ENCODE assay signal across 8 cellular contexts in the genomic region with DNA sequence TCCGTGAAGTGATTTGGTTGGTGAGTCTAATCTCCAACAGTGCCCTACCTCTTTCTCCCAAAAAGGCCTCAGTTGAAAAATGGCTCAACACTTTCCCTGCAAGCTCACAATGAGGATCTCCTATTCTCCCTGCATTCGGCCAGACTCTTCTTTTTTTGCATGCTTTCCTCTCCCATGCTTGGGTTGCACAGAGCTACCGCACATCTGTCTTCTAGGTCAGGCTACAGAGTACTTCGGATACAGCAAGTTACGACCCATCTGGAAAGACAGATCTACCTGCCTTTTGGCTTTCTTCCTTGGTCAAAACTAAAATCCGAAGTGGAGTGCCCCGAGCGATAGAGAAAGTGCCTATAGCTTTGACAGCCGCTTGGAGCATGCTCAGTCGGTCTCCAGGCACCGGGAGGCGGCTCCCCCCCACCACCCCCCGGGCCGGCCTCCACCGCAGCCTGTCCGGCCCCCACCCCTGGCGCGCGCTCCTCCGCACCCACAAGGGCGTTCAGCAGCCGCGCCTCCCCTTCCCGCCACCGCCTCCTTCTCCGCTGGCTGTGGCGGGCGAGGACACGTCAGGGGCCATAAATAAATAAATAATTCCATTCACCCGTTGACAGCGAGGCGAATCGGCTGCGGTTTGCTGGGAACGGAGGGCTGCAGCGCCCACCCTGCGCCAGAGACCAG. TPM values are rescaled to one million over a fixed set of nuclear protein-coding genes. Genes with fewer than 3 reads are reported as not detected.
DNase-seq lines count a peak whose midpoint lies in the region; ATAC-seq and TF ChIP-seq lines count a peak whose summit lies in the region.

A gene with protein sequence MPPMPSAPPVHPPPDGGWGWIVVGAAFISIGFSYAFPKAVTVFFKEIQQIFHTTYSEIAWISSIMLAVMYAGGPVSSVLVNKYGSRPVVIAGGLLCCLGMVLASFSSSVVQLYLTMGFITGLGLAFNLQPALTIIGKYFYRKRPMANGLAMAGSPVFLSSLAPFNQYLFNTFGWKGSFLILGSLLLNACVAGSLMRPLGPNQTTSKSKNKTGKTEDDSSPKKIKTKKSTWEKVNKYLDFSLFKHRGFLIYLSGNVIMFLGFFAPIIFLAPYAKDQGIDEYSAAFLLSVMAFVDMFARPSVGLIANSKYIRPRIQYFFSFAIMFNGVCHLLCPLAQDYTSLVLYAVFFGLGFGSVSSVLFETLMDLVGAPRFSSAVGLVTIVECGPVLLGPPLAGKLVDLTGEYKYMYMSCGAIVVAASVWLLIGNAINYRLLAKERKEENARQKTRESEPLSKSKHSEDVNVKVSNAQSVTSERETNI (plus strand): TSS at position 473 of the 675 bp plus-strand sequence. CDS start 108,773 bp downstream, outside the sequence.

- H3K36me3 ChIP-seq in endodermal cell (ENCODE audit: control insufficient read depth, insufficient read depth, low read length): no peaks in the 10 kb centered on the region

- H3K9me3 Mint-ChIP-seq in CD4-positive, alpha-beta T cell: no peaks in the 10 kb centered on the region
- H3K9me3 Mint-ChIP-seq in activated CD8-positive, alpha-beta memory T cell treated with anti-CD3 and anti-CD28 coated beads, Interleukin-2, amount 10 ng/mL, durations not matched to agents 7 days and 5 days (ENCODE audit: low read depth): no peaks in the 10 kb centered on the region
- no peaks in the 10 kb centered on the region for H3K9me3 Mint-ChIP-seq in endodermal cell

- no peaks in the 10 kb centered on the region for H3K4me1 ChIP-seq in endodermal cell (ENCODE audit: control insufficient read depth, insufficient read depth, low read length)

- 1 to 2% methylated on average over 12 to 32 of the region's 37 CpGs for WGBS in endodermal cell (ENCODE audit: insufficient coverage in 1 of 2, insufficient read length in 1 of 2), 2 experiments

- peak; percentile 37 for ATAC-seq in CD4-positive, alpha-beta T cell (ENCODE audit: poor library complexity)
- peak; percentile 56 for ATAC-seq in activated CD8-positive, alpha-beta memory T cell treated with anti-CD3 and anti-CD28 coated beads, Interleukin-2, amount 10 ng/mL, durations not matched to agents 7 days and 5 days

- H3K4me3 ChIP-seq in endodermal cell (ENCODE audit: low read length): peak within 1 kb of the TSS; percentile 90

- CTCF ChIA-PET in CD4-positive, alpha-beta T cell (lab: Charles Lee): no interaction called here
- CTCF ChIA-PET in activated CD8-positive, alpha-beta memory T cell treated with anti-CD3 and anti-CD28 coated beads, Interleukin-2, amount 10 ng/mL, durations not matched to agents 7 days and 5 days (lab: Charles Lee): interaction anchor here (1.1 kb wide), 1 partner anchor 14 kb away, joined by 5 read pairs; no protein-coding TSS in a partner anchor

- peaks cover 38% of the 10 kb centered on the region for H3K36me3 Mint-ChIP-seq in CD4-positive, alpha-beta T cell (ENCODE audit: low read depth)
- peaks cover 9% of the 10 kb centered on the region for H3K36me3 Mint-ChIP-seq in activated CD8-positive, alpha-beta memory T cell treated with anti-CD3 and anti-CD28 coated beads, Interleukin-2, amount 10 ng/mL, durations not matched to agents 7 days and 5 days
- H3K36me3 Mint-ChIP-seq in endodermal cell (ENCODE audit: low read depth): no peaks in the 10 kb centered on the region

- peak within 1 kb of the TSS; percentile 99 for H3K27ac Mint-ChIP-seq in CD4-positive, alpha-beta T cell
- H3K27ac Mint-ChIP-seq in activated CD8-positive, alpha-beta memory T cell treated with anti-CD3 and anti-CD28 coated beads, Interleukin-2, amount 10 ng/mL, durations not matched to agents 7 days and 5 days: peak within 1 kb of the TSS; percentile 96
- H3K27ac Mint-ChIP-seq in endodermal cell: peak within 1 kb of the TSS; percentile 56

- H3K9ac ChIP-seq in endodermal cell (ENCODE audit: extremely low read depth, low read length, poor library complexity, severe bottlenecking): peak within 1 kb of the TSS; percentile 7

- H3K4me3 Mint-ChIP-seq in CD4-positive, alpha-beta T cell: peak within 1 kb of the TSS; percentile 96
- peak within 1 kb of the TSS; percentile 87 for H3K4me3 Mint-ChIP-seq in activated CD8-positive, alpha-beta memory T cell treated with anti-CD3 and anti-CD28 coated beads, Interleukin-2, amount 10 ng/mL, durations not matched to agents 7 days and 5 days
- H3K4me3 Mint-ChIP-seq in endodermal cell: peak within 1 kb of the TSS; percentile 72

- no peaks in the 10 kb centered on the region for H3K9me3 ChIP-seq in CD4-positive, alpha-beta T cell (ENCODE audit: control insufficient read depth, low read length)
- H3K9me3 ChIP-seq in endodermal cell (ENCODE audit: control insufficient read depth, low read length): no peaks in the 10 kb centered on the region

- DNase-seq in CD4-positive, alpha-beta T cell: peak; percentile 66 to 83 (median 78)
- DNase-seq in GM20000 (ENCODE audit: low spot score) (peak; percentile 84), HS-27A (ENCODE audit: low read depth) (peak; percentile 62), NOMO-1 (lab: John Stamatoyannopoulos, UW; ENCODE audit: unreplicated experiment in 2 of 2) (peak; percentile 76 to 91), endodermal cell (peak; percentile 94), mesenteric fat pad (ENCODE audit: low spot score) (peak; percentile 95)
- peak; percentile 86 for DNase-seq in activated CD8-positive, alpha-beta memory T cell treated with anti-CD3 and anti-CD28 coated beads, Interleukin-2, amount 10 ng/mL, durations not matched to agents 7 days and 5 days
- DNase-seq in stimulated activated CD8-positive, alpha-beta memory T cell treated with anti-CD3 and anti-CD28 coated beads, Interleukin-15, amount 100 ng/mL, for 1 hour (ENCODE audit: low read depth): peak; percentile 64

- intact Hi-C loops in CD4-positive, alpha-beta T cell (cut with DNase I, micrococcal nuclease): loop anchor here in 1 of 2 experiments (2.0 to 10.0 kb wide), 3 partner anchors 17 to 212 kb away; no protein-coding TSS in a partner anchor

- no peak for TF ChIP-seq CTCF in CD4-positive, alpha-beta T cell (IDR thresholded peaks at IDR 0.05)
- TF ChIP-seq CTCF in GM20000 (IDR thresholded peaks at IDR 0.05; ENCODE audit: extremely low read depth, missing control alignments): no peak
- peak; percentile 28 for TF ChIP-seq CTCF in endodermal cell (conservative IDR thresholded peaks at IDR 0.05)

- H3K27me3 ChIP-seq in CD4-positive, alpha-beta T cell (ENCODE audit: control insufficient read depth, insufficient read depth, low read length): no peaks in the 10 kb centered on the region
- peaks cover 28% of the 10 kb centered on the region for H3K27me3 ChIP-seq in endodermal cell (ENCODE audit: control insufficient read depth, insufficient read depth, low read length, poor library complexity, severe bottlenecking)

- peaks cover 4% of the 10 kb centered on the region for H3K27me3 Mint-ChIP-seq in CD4-positive, alpha-beta T cell
- H3K27me3 Mint-ChIP-seq in activated CD8-positive, alpha-beta memory T cell treated with anti-CD3 and anti-CD28 coated beads, Interleukin-2, amount 10 ng/mL, durations not matched to agents 7 days and 5 days: no peaks in the 10 kb centered on the region
- H3K27me3 Mint-ChIP-seq in endodermal cell (ENCODE audit: insufficient read depth): peaks cover 27% of the 10 kb centered on the region

- peak within 1 kb of the TSS; percentile 91 for H3K27ac ChIP-seq in CD4-positive, alpha-beta T cell (ENCODE audit: low read depth, low read length)
- peak within 1 kb of the TSS; percentile 27 for H3K27ac ChIP-seq in endodermal cell (ENCODE audit: low read depth, low read length)

- peaks cover 69% of the 10 kb centered on the region for H3K4me1 Mint-ChIP-seq in CD4-positive, alpha-beta T cell (ENCODE audit: low read depth)
- H3K4me1 Mint-ChIP-seq in activated CD8-positive, alpha-beta memory T cell treated with anti-CD3 and anti-CD28 coated beads, Interleukin-2, amount 10 ng/mL, durations not matched to agents 7 days and 5 days: peaks cover 36% of the 10 kb centered on the region
- H3K4me1 Mint-ChIP-seq in endodermal cell: peaks cover 3% of the 10 kb centered on the region

- POLR2A ChIA-PET in CD4-positive, alpha-beta T cell (lab: Charles Lee): interaction anchor here (0.5 to 2.1 kb wide), 17 partner anchors 8 to 171 kb away, joined by 3 to 9 read pairs (median 4); no protein-coding TSS in a partner anchor

RNA-seq across cellular contexts. Expression of the gene that starts here (rescaled TPM):
- total RNA-seq in CD4-positive, alpha-beta T cell: 10 to 100 TPM; 23.7 to 24.6 TPM
- 10 to 100 TPM; 14.5 to 18.3 TPM for total RNA-seq in activated CD8-positive, alpha-beta memory T cell treated with anti-CD3 and anti-CD28 coated beads, Interleukin-2, amount 10 ng/mL, durations not matched to agents 7 days and 5 days
- 1 to 10 TPM; 2.2 to 3.6 TPM for total RNA-seq in endodermal cell
- 1.4 TPM for polyA plus RNA-seq in endodermal cell (2013, experiment 1 of 2)
- polyA plus RNA-seq in endodermal cell (2013, experiment 2 of 2): 1.2 TPM
- 91.9 TPM for total RNA-seq in mesenteric fat pad

Comparison
In these comparisons a context has a peak if more than half of its experiments do, and no peak if none do; other contexts are left out.
1. Peak in every context shown above with its lines: DNase-seq, ATAC-seq, H3K4me3 ChIP-seq and H3K27ac ChIP-seq.